ENCODE assay signal across 7 cellular contexts in the genomic region with DNA sequence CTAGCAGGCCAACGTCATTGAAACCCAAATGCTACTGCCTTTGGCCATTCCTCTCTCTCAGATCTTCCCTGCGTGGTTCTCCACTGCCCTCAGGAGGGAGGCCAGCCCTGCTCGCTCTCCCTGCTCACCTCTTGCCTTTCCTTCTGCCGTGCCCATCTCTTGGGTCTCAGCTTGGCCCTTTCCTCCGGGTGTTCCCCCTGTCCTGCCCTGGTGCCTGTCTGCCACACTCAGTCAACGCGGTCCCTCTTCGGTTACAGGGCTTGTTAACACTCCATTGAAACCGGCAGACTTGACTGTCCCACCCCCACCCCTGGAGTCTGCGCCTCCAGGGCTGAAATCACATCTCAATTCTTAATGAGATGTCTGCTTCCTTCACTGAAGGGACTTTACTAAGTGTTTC.
"Had no signal": no experiment of that assay in that cellular context is flagged by ENCODE, and none has a peak within 500 bp of the region (broad histone marks: within the 10 kb centered on the region; RNA-seq: fewer than 3 reads in every experiment).

No MANE protein-coding gene starts in this region.

- H3K9me3 ChIP-seq: body of pancreas, stomach had no signal

- H3K9me3 Mint-ChIP-seq: activated naive CD4-positive, alpha-beta T cell treated with anti-CD3 and anti-CD28 coated beads, Interleukin-2, amount 50 U/mL, for 72 hours; dendritic cell treated with granulocyte-macrophage colony-stimulating factor and Interleukin-4, amounts not matched to agents 40 ng/mL and 50 ng/mL, for 4 days had no signal

- ATAC-seq: activated naive CD4-positive, alpha-beta T cell treated with anti-CD3 and anti-CD28 coated beads, Interleukin-2, amount 50 U/mL, for 72 hours; body of pancreas had no signal

- DNase-seq: amniotic stem cell; body of pancreas; naive B cell; stimulated activated CD4-positive, alpha-beta T cell treated with anti-CD3 and anti-CD28 coated beads, Interleukin-4, amount 100 ng/mL, for 4 hours; stomach had no signal

- H3K4me1 ChIP-seq: body of pancreas, stomach had no signal

- H3K27ac ChIP-seq: body of pancreas, stomach had no signal

- H3K4me1 Mint-ChIP-seq: naive B cell had no signal

- H3K27me3 ChIP-seq: body of pancreas had no signal

- H3K4me3 ChIP-seq: body of pancreas, stomach had no signal

- H3K27ac Mint-ChIP-seq: dendritic cell treated with granulocyte-macrophage colony-stimulating factor and Interleukin-4, amounts not matched to agents 40 ng/mL and 50 ng/mL, for 4 days had no signal

- H3K36me3 Mint-ChIP-seq: activated naive CD4-positive, alpha-beta T cell treated with anti-CD3 and anti-CD28 coated beads, Interleukin-2, amount 50 U/mL, for 72 hours; naive B cell had no signal

- H3K4me3 Mint-ChIP-seq: dendritic cell treated with granulocyte-macrophage colony-stimulating factor and Interleukin-4, amounts not matched to agents 40 ng/mL and 50 ng/mL, for 4 days; naive B cell had no signal
